In genomic region chr18:9043581-9043980, GRCh38 we compare ENCODE assay signal across 5 cellular contexts.
"Had no signal": no experiment of that assay in that cellular context is flagged by ENCODE, and none has a peak within 500 bp of the region (broad histone marks: within the 10 kb centered on the region; RNA-seq: fewer than 3 reads in every experiment).

No MANE protein-coding gene starts in this region.

- DNase-seq: KBM-7, KG1 had no signal

- H3K4me2 ChIP-seq: KMS-11 had no signal

- FAIRE-seq: HTR-8/SVneo had no signal

- H3K9ac ChIP-seq: KMS-11 had no signal

- H3K27ac ChIP-seq: HL-60, KMS-11 had no signal
